ENCODE assay signal across 17 cellular contexts in the genomic region with DNA sequence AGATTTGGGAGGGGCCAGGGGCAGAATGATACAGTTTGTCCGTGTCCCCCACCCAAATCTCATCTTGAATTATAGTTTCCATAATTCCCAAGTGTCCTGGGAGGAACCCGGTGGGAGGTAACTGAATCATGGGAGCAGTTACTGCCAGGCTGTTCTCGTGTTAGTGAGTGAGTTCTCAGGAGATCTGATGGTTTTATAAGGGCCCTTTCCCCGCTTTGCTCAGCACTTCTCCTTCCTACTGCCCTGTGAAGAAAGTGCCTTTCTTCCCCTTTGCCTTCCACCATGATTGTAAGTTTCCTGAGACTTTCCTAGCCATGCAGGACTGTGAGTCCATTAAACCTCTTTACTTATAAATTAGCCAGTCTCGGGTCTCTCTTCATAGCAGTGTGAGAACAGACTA. TPM values are rescaled to one million over a fixed set of nuclear protein-coding genes. Genes with fewer than 3 reads are reported as not detected.
DNase-seq lines count a peak whose midpoint lies in the region; ATAC-seq and TF ChIP-seq lines count a peak whose summit lies in the region.
"Had no signal": no experiment of that assay in that cellular context is flagged by ENCODE, and none has a peak within 500 bp of the region (broad histone marks: within the 10 kb centered on the region; RNA-seq: fewer than 3 reads in every experiment).

No MANE protein-coding gene starts in this region.

- H3K9me3 ChIP-seq in heart left ventricle (no peaks in the 10 kb centered on the region), upper lobe of right lung (no peaks in the 10 kb centered on the region)
- H3K9me3 ChIP-seq: body of pancreas had no signal

- H3K36me3 ChIP-seq in heart left ventricle = no peaks in the 10 kb centered on the region
- H3K36me3 ChIP-seq in upper lobe of right lung = no peaks in the 10 kb centered on the region

- TF ChIP-seq CTCF in heart left ventricle (IDR thresholded peaks at IDR 0.05) (no peak), dorsolateral prefrontal cortex (IDR thresholded peaks at IDR 0.05 in 54 of 56, conservative IDR thresholded peaks at IDR 0.05 in 2 of 56; ENCODE audit: low read depth in 1 of 56, partially characterized antibody in 56 of 56) (no peak), nephron (IDR thresholded peaks at IDR 0.05; ENCODE audit: unreplicated experiment in 3 of 3) (no peak), upper lobe of right lung (IDR thresholded peaks at IDR 0.05) (no peak)

- ATAC-seq in heart left ventricle = no peak
- no peak for ATAC-seq in Right ventricle myocardium superior (ENCODE audit: poor library complexity)
- peak; percentile 45 for ATAC-seq in upper lobe of right lung
- no peak for ATAC-seq in HG02884 (IDR thresholded peaks at IDR 0.05; ENCODE audit: unreplicated experiment)
- ATAC-seq: body of pancreas; naive thymus-derived CD8-positive, alpha-beta T cell; stimulated activated naive CD8-positive, alpha-beta T cell treated with anti-CD3 and anti-CD28 coated beads, Interleukin-15, amount 100 ng/mL, for 72 hours had no signal

- H3K4me3 Mint-ChIP-seq in nephron = no peak overlapping the region
- H3K4me3 Mint-ChIP-seq: activated CD4-positive, alpha-beta memory T cell treated with anti-CD3 and anti-CD28 coated beads, Interleukin-2, amount 10 ng/mL, durations not matched to agents 7 days and 5 days; stimulated activated naive CD8-positive, alpha-beta T cell treated with anti-CD3 and anti-CD28 coated beads, Interleukin-15, amount 100 ng/mL, for 72 hours; T-helper 2 cell treated with Interferon-gamma antibody and Interleukin-4, amounts not matched to agents 5 μg/mL and 100 μg/mL, for 36 hours had no signal

- TF ChIP-seq POLR2A in heart left ventricle (IDR thresholded peaks at IDR 0.05) = no peak

- H3K4me1 Mint-ChIP-seq in nephron = peaks cover 45% of the 10 kb centered on the region

- H3K27me3 ChIP-seq in heart left ventricle = no peaks in the 10 kb centered on the region
- H3K27me3 ChIP-seq in dorsolateral prefrontal cortex = no peaks in the 10 kb centered on the region
- no peaks in the 10 kb centered on the region for H3K27me3 ChIP-seq in upper lobe of right lung
- H3K27me3 ChIP-seq: body of pancreas had no signal

- no peak overlapping the region for H3K4me3 ChIP-seq in heart left ventricle
- no peak overlapping the region for H3K4me3 ChIP-seq in dorsolateral prefrontal cortex
- H3K4me3 ChIP-seq in upper lobe of right lung = no peak overlapping the region
- H3K4me3 ChIP-seq: body of pancreas, skin epidermis had no signal

- no peak for DNase-seq in heart left ventricle
- DNase-seq in Right ventricle myocardium superior = no peak
- no peak for DNase-seq in dorsolateral prefrontal cortex
- no peak for DNase-seq in upper lobe of right lung
- no peak for DNase-seq in SW 1271 (lab: John Stamatoyannopoulos, UW)
- no peak for DNase-seq in cerebellar nuclear complex (lab: John Stamatoyannopoulos, UW)
- DNase-seq: activated CD4-positive, alpha-beta memory T cell treated with anti-CD3 and anti-CD28 coated beads, Interleukin-2, amount 10 ng/mL, durations not matched to agents 7 days and 5 days; body of pancreas; naive thymus-derived CD8-positive, alpha-beta T cell; NCI-H1092 treated with DMSO at 0.1 percent for 48 hours; NCI-H226; stimulated activated naive CD8-positive, alpha-beta T cell treated with anti-CD3 and anti-CD28 coated beads, Interleukin-15, amount 100 ng/mL, for 72 hours had no signal

- no peaks in the 10 kb centered on the region for H3K36me3 Mint-ChIP-seq in nephron (ENCODE audit: low read depth)
- H3K36me3 Mint-ChIP-seq: naive thymus-derived CD8-positive, alpha-beta T cell had no signal

- H3K4me1 ChIP-seq in heart left ventricle = peaks cover 0 to 69% (median 40%) of the 10 kb centered on the region in 12 donors
- peaks cover 51% of the 10 kb centered on the region for H3K4me1 ChIP-seq in upper lobe of right lung

- H3K27ac ChIP-seq in heart left ventricle (peak overlapping the region; percentile 77 to 93 (median 83)), dorsolateral prefrontal cortex (peak overlapping the region in 55 of 59 donors; percentile 4 to 95 (median 85)), upper lobe of right lung (peak overlapping the region; percentile 44)

- peak overlapping the region; percentile 50 to 76 (median 70) for H3K27ac Mint-ChIP-seq in nephron
- H3K27ac Mint-ChIP-seq: activated CD4-positive, alpha-beta memory T cell treated with anti-CD3 and anti-CD28 coated beads, Interleukin-2, amount 10 ng/mL, durations not matched to agents 7 days and 5 days; activated T-helper 2 cell treated with anti-CD3 and anti-CD28 coated beads, Interferon-gamma antibody, Interleukin-2, Interleukin-4, amounts not matched to agents 10 μg/mL and 5 μg/mL and 100 μg/mL, durations not matched to agents 14 hours and 24 hours and 36 hours; T-helper 2 cell treated with Interferon-gamma antibody and Interleukin-4, amounts not matched to agents 5 μg/mL and 100 μg/mL, for 36 hours had no signal

- no peaks in the 10 kb centered on the region for H3K27me3 Mint-ChIP-seq in nephron (ENCODE audit: low read depth)
- H3K27me3 Mint-ChIP-seq: activated CD4-positive, alpha-beta memory T cell treated with anti-CD3 and anti-CD28 coated beads, Interleukin-2, amount 10 ng/mL, durations not matched to agents 7 days and 5 days; naive thymus-derived CD8-positive, alpha-beta T cell; stimulated activated naive CD8-positive, alpha-beta T cell treated with anti-CD3 and anti-CD28 coated beads, Interleukin-15, amount 100 ng/mL, for 72 hours had no signal

- intact Hi-C loops in heart left ventricle (cut with DNase I) = loop anchor here in 2 of 10 donors (2.0 kb wide), 1 partner anchor 13 kb away; no protein-coding TSS in a partner anchor
- intact Hi-C loops in Right ventricle myocardium superior (cut with DNase I) = no loop called here
- intact Hi-C loops in dorsolateral prefrontal cortex (cut with DNase I) = no loop called here
- intact Hi-C loops in upper lobe of right lung (cut with DNase I) = no loop called here

- 50 to 71% (median 62%) methylated on average over 5 of the region's 5 CpGs for WGBS in heart left ventricle, 4 donors

- no peaks in the 10 kb centered on the region for H3K9me3 Mint-ChIP-seq in nephron
- H3K9me3 Mint-ChIP-seq: activated CD4-positive, alpha-beta memory T cell treated with anti-CD3 and anti-CD28 coated beads, Interleukin-2, amount 10 ng/mL, durations not matched to agents 7 days and 5 days; activated T-helper 2 cell treated with anti-CD3 and anti-CD28 coated beads, Interferon-gamma antibody, Interleukin-2, Interleukin-4, amounts not matched to agents 10 μg/mL and 5 μg/mL and 100 μg/mL, durations not matched to agents 14 hours and 24 hours and 36 hours; naive thymus-derived CD8-positive, alpha-beta T cell; stimulated activated naive CD8-positive, alpha-beta T cell treated with anti-CD3 and anti-CD28 coated beads, Interleukin-15, amount 100 ng/mL, for 72 hours; T-helper 2 cell treated with Interferon-gamma antibody and Interleukin-4, amounts not matched to agents 5 μg/mL and 100 μg/mL, for 36 hours had no signal

RNA-seq across cellular contexts. Expression of a gene that starts 28.9 kb away (rescaled TPM):
- total RNA-seq in heart left ventricle = 100 to 1,000 TPM in 1 of 9 donors, 10 to 100 TPM in 8; 43.6 to 116 (median 53.7) TPM
- polyA plus RNA-seq in heart left ventricle = 10 to 100 TPM; 26.6 to 69.5 TPM
- total RNA-seq in Right ventricle myocardium superior = 63.9 TPM
- total RNA-seq in dorsolateral prefrontal cortex = 100 to 1,000 TPM in 117 of 120 experiments, 10 to 100 TPM in 3; 93.3 to 297 (median 156) TPM
- total RNA-seq in upper lobe of right lung = 144 TPM
